ENCODE assay signal across 22 cellular contexts in the genomic region with DNA sequence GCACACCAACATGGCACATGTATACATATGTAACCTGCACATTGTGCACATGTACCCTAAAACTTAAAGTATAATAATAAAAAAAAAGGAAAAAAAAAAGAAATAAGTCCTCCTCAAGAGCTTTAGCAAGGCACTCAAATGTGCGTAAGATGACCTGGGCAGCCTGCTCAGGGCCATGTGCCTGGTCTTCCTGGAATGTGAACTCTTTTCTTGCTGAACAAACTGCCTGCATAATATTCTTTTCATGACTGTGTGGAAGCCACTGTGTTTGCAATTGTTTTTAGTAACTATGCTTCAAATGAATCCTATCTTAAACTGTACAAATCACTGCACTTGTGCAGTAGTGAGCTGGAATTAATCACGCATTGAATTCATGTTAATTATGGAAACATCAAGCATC.
DNase-seq lines count a peak whose midpoint lies in the region; ATAC-seq and TF ChIP-seq lines count a peak whose summit lies in the region.
"Had no signal": no experiment of that assay in that cellular context is flagged by ENCODE, and none has a peak within 500 bp of the region (broad histone marks: within the 10 kb centered on the region; RNA-seq: fewer than 3 reads in every experiment).

No MANE protein-coding gene starts in this region.

- no peak for ATAC-seq in Right ventricle myocardium superior (ENCODE audit: poor library complexity)
- ATAC-seq in gastrocnemius medialis, result peak in 1 of 2 donors; percentile 62
- ATAC-seq: A549, GM12878 had no signal

- H3K9me3 ChIP-seq in left ventricle myocardium inferior (replicated peaks) (no peaks in the 10 kb centered on the region), osteoblast (ENCODE audit: low read depth, low read length) (no peaks in the 10 kb centered on the region), gastrocnemius medialis (no peaks in the 10 kb centered on the region)
- H3K9me3 ChIP-seq: A549, BE2C had no signal

- intact Hi-C loops in left ventricle myocardium inferior (cut with micrococcal nuclease), result no loop called here
- intact Hi-C loops in Right ventricle myocardium superior (cut with DNase I), result no loop called here
- intact Hi-C loops in gastrocnemius medialis (cut with DNase I; ENCODE audit: low total_unique reads), result no loop called here

- no peak overlapping the region for H3K4me3 ChIP-seq in left ventricle myocardium inferior
- no peak overlapping the region for H3K4me3 ChIP-seq in osteoblast (ENCODE audit: insufficient read depth, low read length)
- no peak overlapping the region for H3K4me3 ChIP-seq in gastrocnemius medialis
- H3K4me3 ChIP-seq: A549; BLaER1 treated with 17β-estradiol and CSF1 and Interleukin-3, amounts not matched to agents 10 nM and 100 nM; GM12878; GM23248 had no signal

- peak overlapping the region; percentile 74 for H3K27ac ChIP-seq in left ventricle myocardium inferior (replicated peaks)
- H3K27ac ChIP-seq in osteoblast (ENCODE audit: low read depth, low read length), result no peak overlapping the region
- peak overlapping the region; percentile 55 to 62 (median 57) for H3K27ac ChIP-seq in gastrocnemius medialis
- H3K27ac ChIP-seq: A549; BLaER1 treated with 17β-estradiol and CSF1 and Interleukin-3, amounts not matched to agents 10 nM and 100 nM; GM23248 had no signal

- H2AFZ ChIP-seq in osteoblast (ENCODE audit: low read length), result no peak overlapping the region
- H2AFZ ChIP-seq: GM23248 had no signal

- H3K36me3 ChIP-seq in left ventricle myocardium inferior (no peaks in the 10 kb centered on the region), osteoblast (ENCODE audit: insufficient read depth, low read length) (no peaks in the 10 kb centered on the region), gastrocnemius medialis (no peaks in the 10 kb centered on the region)
- H3K36me3 ChIP-seq: BE2C; BLaER1 treated with 17β-estradiol and CSF1 and Interleukin-3, amounts not matched to agents 10 nM and 100 nM had no signal

- TF ChIP-seq POLR2A in gastrocnemius medialis (IDR thresholded peaks at IDR 0.05), result no peak

- TF ChIP-seq CTCF in left ventricle myocardium inferior (IDR thresholded peaks at IDR 0.05; ENCODE audit: borderline replicate concordance), result no peak
- TF ChIP-seq CTCF in osteoblast (IDR thresholded peaks at IDR 0.05; ENCODE audit: extremely low read depth, low read depth, low read length), result no peak
- no peak for TF ChIP-seq CTCF in gastrocnemius medialis (IDR thresholded peaks at IDR 0.05 in 4 of 5, conservative IDR thresholded peaks at IDR 0.05 in 1 of 5)

- H3K4me2 ChIP-seq in osteoblast (ENCODE audit: insufficient read depth, low read length), result no peak overlapping the region
- H3K4me2 ChIP-seq: A549 had no signal

- in situ Hi-C loops in gastrocnemius medialis (cut with MboI; ENCODE audit: low sequenced_read_pairs in 4 of 4), result no loop called here

- no peaks in the 10 kb centered on the region for H3K79me2 ChIP-seq in osteoblast (ENCODE audit: insufficient read depth, low read length)

- no peaks in the 10 kb centered on the region for H4K20me1 ChIP-seq in osteoblast (ENCODE audit: insufficient read depth, low read length)
- H4K20me1 ChIP-seq: BLaER1 treated with 17β-estradiol and CSF1 and Interleukin-3, amounts not matched to agents 10 nM and 100 nM had no signal

- no peak for DNase-seq in left ventricle myocardium inferior
- no peak for DNase-seq in Right ventricle myocardium superior
- DNase-seq in osteoblast (ENCODE audit: insufficient read length, low spot score, missing footprints), result peak; percentile 42
- DNase-seq in gastrocnemius medialis, result no peak
- DNase-seq in NCI-H1436 treated with DMSO at 0.1 percent for 48 hours (lab: John Stamatoyannopoulos, UW), result no peak
- no peak for DNase-seq in amniotic stem cell (lab: John Stamatoyannopoulos, UW)
- DNase-seq: 8988T; ACHN; AML-193; BE2C; CD4-positive, alpha-beta T cell; CD8-positive, alpha-beta memory T cell; DMS 273 treated with DMSO at 0.1 percent for 48 hours; DMS79; EL; GDM1; GM23248; H7; HCEC 1CT had no signal

- peaks cover 15% of the 10 kb centered on the region for H3K4me1 ChIP-seq in left ventricle myocardium inferior
- H3K4me1 ChIP-seq in osteoblast (ENCODE audit: insufficient read depth, low read length), result no peaks in the 10 kb centered on the region
- no peaks in the 10 kb centered on the region for H3K4me1 ChIP-seq in gastrocnemius medialis
- H3K4me1 ChIP-seq: A549 had no signal

- peaks cover 52% of the 10 kb centered on the region for H3K27me3 ChIP-seq in left ventricle myocardium inferior (ENCODE audit: low read depth)
- H3K27me3 ChIP-seq in osteoblast (ENCODE audit: insufficient read depth, low read length), result no peaks in the 10 kb centered on the region
- no peaks in the 10 kb centered on the region for H3K27me3 ChIP-seq in gastrocnemius medialis
- H3K27me3 ChIP-seq: BE2C; BLaER1 treated with 17β-estradiol and CSF1 and Interleukin-3, amounts not matched to agents 10 nM and 100 nM had no signal
